Comparison of ENCODE assay signal across 18 cellular contexts in the genomic region with DNA sequence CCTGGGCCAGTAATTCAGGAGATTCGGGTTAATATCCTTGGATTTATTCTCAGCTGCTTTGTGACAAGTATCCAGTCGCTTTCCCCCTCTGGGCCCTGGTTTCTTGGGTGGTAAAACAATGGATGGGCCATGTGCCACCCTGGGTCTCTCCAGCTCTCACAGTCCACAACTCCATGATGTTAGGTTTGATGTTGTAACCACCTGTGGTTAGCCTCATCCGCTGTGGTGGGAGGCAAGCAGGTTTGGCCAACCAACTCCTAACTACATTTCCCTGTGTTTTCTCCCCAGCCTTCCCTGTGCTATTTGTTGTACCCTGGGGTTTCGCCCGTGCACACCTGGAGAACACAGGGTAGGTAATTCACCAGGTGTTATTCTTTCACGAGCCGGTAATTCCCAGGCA. TPM values are rescaled to one million over a fixed set of nuclear protein-coding genes. Genes with fewer than 3 reads are reported as not detected.
DNase-seq lines count a peak whose midpoint lies in the region; ATAC-seq and TF ChIP-seq lines count a peak whose summit lies in the region.
"Had no signal": no experiment of that assay in that cellular context is flagged by ENCODE, and none has a peak within 500 bp of the region (broad histone marks: within the 10 kb centered on the region; RNA-seq: fewer than 3 reads in every experiment).

No MANE protein-coding gene starts in this region.

- peaks cover 13% of the 10 kb centered on the region for H3K27me3 Mint-ChIP-seq in endodermal cell (ENCODE audit: insufficient read depth)
- H3K27me3 Mint-ChIP-seq: CD4-positive, CD25-positive, alpha-beta regulatory T cell had no signal

- no peaks in the 10 kb centered on the region for H3K27me3 ChIP-seq in endodermal cell (ENCODE audit: control insufficient read depth, insufficient read depth, low read length, poor library complexity, severe bottlenecking)
- H3K27me3 ChIP-seq in vagina = no peaks in the 10 kb centered on the region
- H3K27me3 ChIP-seq in testis = no peaks in the 10 kb centered on the region
- H3K27me3 ChIP-seq: BLaER1 treated with 17β-estradiol and CSF1 and Interleukin-3, amounts not matched to agents 10 nM and 100 nM had no signal

- intact Hi-C loops in vagina (cut with DNase I) = no loop called here
- intact Hi-C loops in testis (cut with DNase I; ENCODE audit: low total_unique reads) = no loop called here

- H3K9me3 ChIP-seq in endodermal cell (ENCODE audit: control insufficient read depth, low read length) (peaks cover 14% of the 10 kb centered on the region), vagina (peaks cover 3% of the 10 kb centered on the region), testis (no peaks in the 10 kb centered on the region)

- ATAC-seq in HG02884 (IDR thresholded peaks at IDR 0.05; ENCODE audit: unreplicated experiment) (no peak), HG03342 (IDR thresholded peaks at IDR 0.05; ENCODE audit: unreplicated experiment) (no peak)
- ATAC-seq: GM12878, GM23338 had no signal

- peaks cover 20% of the 10 kb centered on the region for H3K9me3 Mint-ChIP-seq in endodermal cell

- no peak overlapping the region for H3K4me3 ChIP-seq in Jurkat, Clone E6-1 (ENCODE audit: low read length)
- H3K4me3 ChIP-seq in NB4 (ENCODE audit: low read depth, low read length) (no peak overlapping the region), endodermal cell (ENCODE audit: low read length) (no peak overlapping the region), vagina (no peak overlapping the region), testis (no peak overlapping the region)
- H3K4me3 ChIP-seq: BLaER1 treated with 17β-estradiol and CSF1 and Interleukin-3, amounts not matched to agents 10 nM and 100 nM; GM12878; GM23338 had no signal

- no peak overlapping the region for H3K27ac ChIP-seq in endodermal cell (ENCODE audit: low read depth, low read length)
- H3K27ac ChIP-seq in vagina = no peak overlapping the region
- H3K27ac ChIP-seq in testis = no peak overlapping the region
- H3K27ac ChIP-seq: BLaER1 treated with 17β-estradiol and CSF1 and Interleukin-3, amounts not matched to agents 10 nM and 100 nM; HL-60 had no signal

- peak; percentile 8 for DNase-seq in Jurkat, Clone E6-1 (ENCODE audit: low read depth, low spot score)
- DNase-seq in NB4 (ENCODE audit: low read depth) (peak; percentile 82), endodermal cell (peak; percentile 12), vagina (ENCODE audit: extremely low spot score in 2 of 2) (peak; percentile 34 to 60), testis (no peak)
- DNase-seq: ACHN; Calu3; CD4-positive, CD25-positive, alpha-beta regulatory T cell; DMS 273 treated with DMSO at 0.1 percent for 48 hours; H7 had no signal

- no peak overlapping the region for H3K27ac Mint-ChIP-seq in endodermal cell
- H3K27ac Mint-ChIP-seq: CD4-positive, CD25-positive, alpha-beta regulatory T cell; GM23338 had no signal

- no peaks in the 10 kb centered on the region for H3K36me3 Mint-ChIP-seq in endodermal cell (ENCODE audit: low read depth)
- H3K36me3 Mint-ChIP-seq: CD4-positive, CD25-positive, alpha-beta regulatory T cell had no signal

- H3K4me3 Mint-ChIP-seq in endodermal cell = no peak overlapping the region
- H3K4me3 Mint-ChIP-seq: CD4-positive, CD25-positive, alpha-beta regulatory T cell; GM23338 had no signal

- H3K4me1 Mint-ChIP-seq in endodermal cell = no peaks in the 10 kb centered on the region
- H3K4me1 Mint-ChIP-seq: CD4-positive, CD25-positive, alpha-beta regulatory T cell; GM23338 had no signal

- H3K36me3 ChIP-seq in endodermal cell (ENCODE audit: control insufficient read depth, insufficient read depth, low read length) = no peaks in the 10 kb centered on the region
- H3K36me3 ChIP-seq in vagina = no peaks in the 10 kb centered on the region
- no peaks in the 10 kb centered on the region for H3K36me3 ChIP-seq in testis (ENCODE audit: low read depth, missing control alignments)
- H3K36me3 ChIP-seq: BLaER1 treated with 17β-estradiol and CSF1 and Interleukin-3, amounts not matched to agents 10 nM and 100 nM had no signal

- no peak for TF ChIP-seq POLR2A in NB4 (IDR thresholded peaks at IDR 0.05; ENCODE audit: extremely low read depth, insufficient read length)
- no peak for TF ChIP-seq POLR2A in vagina (IDR thresholded peaks at IDR 0.05)
- TF ChIP-seq POLR2A in testis (IDR thresholded peaks at IDR 0.05) = no peak

- no peaks in the 10 kb centered on the region for H3K4me1 ChIP-seq in endodermal cell (ENCODE audit: control insufficient read depth, insufficient read depth, low read length)
- no peaks in the 10 kb centered on the region for H3K4me1 ChIP-seq in vagina
- no peaks in the 10 kb centered on the region for H3K4me1 ChIP-seq in testis
- H3K4me1 ChIP-seq: BLaER1 treated with 17β-estradiol and CSF1 and Interleukin-3, amounts not matched to agents 10 nM and 100 nM had no signal

- TF ChIP-seq CTCF in NB4 (IDR thresholded peaks at IDR 0.05; ENCODE audit: low read depth, low read length) = no peak
- TF ChIP-seq CTCF in endodermal cell (conservative IDR thresholded peaks at IDR 0.05) = no peak
- no peak for TF ChIP-seq CTCF in vagina (IDR thresholded peaks at IDR 0.05)
- no peak for TF ChIP-seq CTCF in testis (IDR thresholded peaks at IDR 0.05)

- 71 to 91% methylated on average over 5 to 7 of the region's 7 CpGs for WGBS in endodermal cell (ENCODE audit: insufficient coverage in 1 of 2, insufficient read length in 1 of 2), 2 experiments
- 68 to 86% methylated on average over 7 of the region's 7 CpGs for WGBS in testis, 2 donors

- H3K9ac ChIP-seq in endodermal cell (ENCODE audit: extremely low read depth, low read length, poor library complexity, severe bottlenecking) = no peak overlapping the region
- H3K9ac ChIP-seq: BLaER1 treated with 17β-estradiol and CSF1 and Interleukin-3, amounts not matched to agents 10 nM and 100 nM had no signal

RNA-seq across cellular contexts. Expression of gene GLP2R, which starts 35.1 kb away (rescaled TPM):
- polyA plus RNA-seq in Jurkat, Clone E6-1 (2012; ENCODE audit: insufficient read depth, insufficient read length) = not detected
- not detected for total RNA-seq in endodermal cell
- not detected for polyA plus RNA-seq in endodermal cell (2013, experiment 1 of 2)
- not detected for polyA plus RNA-seq in endodermal cell (2013, experiment 2 of 2)
- 2.9 TPM for total RNA-seq in vagina
- 1 to 10 TPM in 1 of 2 donors, under 1 TPM in 1; 0.81 to 1.3 TPM for total RNA-seq in testis
- polyA plus RNA-seq in testis (ENCODE audit: insufficient read depth, low read depth, low replicate concordance) = 0.70 TPM
- total RNA-seq: CD4-positive, CD25-positive, alpha-beta regulatory T cell; GM12878; GM23338; H7 had no signal
- polyA plus RNA-seq: CD4-positive, CD25-positive, alpha-beta regulatory T cell; GM12878; GM23338 had no signal

RNA-seq across cellular contexts. Expression of gene GSG1L2, which starts 39.0 kb away (rescaled TPM):
- not detected for polyA plus RNA-seq in Jurkat, Clone E6-1 (2012; ENCODE audit: insufficient read depth, insufficient read length)
- total RNA-seq in endodermal cell (not detected), vagina (not detected), testis (under 1 TPM in 1 of 2 donors, not detected in 1; 0.50 TPM)
- polyA plus RNA-seq in endodermal cell (2013, experiment 1 of 2) = not detected
- polyA plus RNA-seq in endodermal cell (2013, experiment 2 of 2) = not detected
- 0.79 TPM for polyA plus RNA-seq in testis (ENCODE audit: insufficient read depth, low read depth, low replicate concordance)
- total RNA-seq: A172; Calu3; CD4-positive, CD25-positive, alpha-beta regulatory T cell; Daoy; GM12878; GM23338; H7 had no signal
- polyA plus RNA-seq: CD4-positive, CD25-positive, alpha-beta regulatory T cell; GM12878; GM23338 had no signal

RNA-seq across cellular contexts. Expression of gene RCVRN, which starts 44.2 kb away (rescaled TPM):
- polyA plus RNA-seq in Jurkat, Clone E6-1 (2012; ENCODE audit: insufficient read depth, insufficient read length) = not detected
- total RNA-seq in endodermal cell = not detected
- polyA plus RNA-seq in endodermal cell (2013, experiment 1 of 2) = not detected
- not detected for polyA plus RNA-seq in endodermal cell (2013, experiment 2 of 2)
- 0.49 TPM for total RNA-seq in vagina
- under 1 TPM; 0.50 to 0.63 TPM for total RNA-seq in testis
- 0.32 TPM for polyA plus RNA-seq in testis (ENCODE audit: insufficient read depth, low read depth, low replicate concordance)
- total RNA-seq: A172; Calu3; CD4-positive, CD25-positive, alpha-beta regulatory T cell; Daoy; GM23338; H7 had no signal
- polyA plus RNA-seq: CD4-positive, CD25-positive, alpha-beta regulatory T cell; GM23338 had no signal
